ENCODE assay signal across 13 cellular contexts in genomic region chr5:172905771-172906170, GRCh38. TPM values are rescaled to one million over a fixed set of nuclear protein-coding genes. Genes with fewer than 3 reads are reported as not detected.
DNase-seq lines count a peak whose midpoint lies in the region; ATAC-seq, FAIRE-seq and TF ChIP-seq lines count a peak whose summit lies in the region.
"Had no signal": no experiment of that assay in that cellular context is flagged by ENCODE, and none has a peak within 500 bp of the region (broad histone marks: within the 10 kb centered on the region; RNA-seq: fewer than 3 reads in every experiment).

No MANE protein-coding gene starts in this region.

- TF ChIP-seq EP300 in A549 (IDR thresholded peaks at IDR 0.05): no peak

- no peak overlapping the region for H3K4me3 ChIP-seq in A549
- no peak overlapping the region for H3K4me3 ChIP-seq in fibroblast of villous mesenchyme (ENCODE audit: low read depth, low read length)
- H3K4me3 ChIP-seq in trophoblast cell (ENCODE audit: low read depth, low read length): no peak overlapping the region
- H3K4me3 ChIP-seq in testis: no peak overlapping the region

- POLR2A ChIA-PET in A549 (lab: Yijun Ruan, JAX) (interaction anchor here (1.2 to 2.9 kb wide), 5 partner anchors 26 to 191 kb away, joined by 3 to 29 read pairs (median 10); partner anchors contain the start of gene DUSP1), RWPE1 (lab: Yijun Ruan, JAX; ENCODE audit: low non-redundant PET) (no interaction called here)

- peak overlapping the region; percentile 85 for H2BK12ac ChIP-seq in trophoblast cell (ENCODE audit: low read length)

- WGBS in A549 (ENCODE audit: missing lambda C conversion rate): 50% methylated on average over 3 of the region's 3 CpGs
- no CpG with 5 or more reads among the region's 3 CpGs for WGBS in trophoblast cell (ENCODE audit: extremely low coverage, insufficient coverage, insufficient read length)
- WGBS in testis, 2 donors: 70 to 80% methylated on average over 3 of the region's 3 CpGs

- peaks cover 40% of the 10 kb centered on the region for H3K79me1 ChIP-seq in trophoblast cell (ENCODE audit: low read length)

- peak overlapping the region; percentile 38 for H3K14ac ChIP-seq in trophoblast cell (ENCODE audit: low read length)

- TF ChIP-seq RAD21 in A549 (conservative IDR thresholded peaks at IDR 0.05 in 1 of 2, IDR thresholded peaks at IDR 0.05 in 1 of 2): no peak

- H3K4me1 Mint-ChIP-seq in activated naive CD8-positive, alpha-beta T cell treated with anti-CD3 and anti-CD28 coated beads for 36 hours: peaks cover 6% of the 10 kb centered on the region

- peak overlapping the region; percentile 99 to 100 for H3K27ac ChIP-seq in A549
- H3K27ac ChIP-seq in RWPE1: peak overlapping the region; percentile 100
- peak overlapping the region; percentile 96 for H3K27ac ChIP-seq in trophoblast cell (ENCODE audit: low read depth, low read length)
- H3K27ac ChIP-seq in testis: peak overlapping the region in 1 of 2 donors; percentile 92
- H3K27ac ChIP-seq: HL-60 had no signal

- DNase-seq in A549 (ENCODE audit: low read depth in 1 of 2, low spot score in 1 of 2) (no peak), RWPE1 (ENCODE audit: low spot score) (no peak), fibroblast of villous mesenchyme (ENCODE audit: low read depth) (peak; percentile 47), trophoblast cell (peak; percentile 51 to 66), COLO668 (lab: John Stamatoyannopoulos, UW; ENCODE audit: unreplicated experiment) (no peak), AML-193 (lab: John Stamatoyannopoulos, UW) (no peak), testis (no peak)
- DNase-seq in activated naive CD8-positive, alpha-beta T cell treated with anti-CD3 and anti-CD28 coated beads for 36 hours: no peak
- DNase-seq: activated T-cell treated with anti-CD3 and anti-CD28 coated beads, Interleukin-2, amount 50 U/mL, for 48 hours; NCI-H1417 treated with DMSO at 0.1 percent for 48 hours; retina had no signal

- intact Hi-C loops in testis (cut with DNase I; ENCODE audit: low total_unique reads): no loop called here

- H2BK120ac ChIP-seq in trophoblast cell (ENCODE audit: insufficient read depth, low read length, poor library complexity): peak overlapping the region; percentile 80

- H3K27me3 ChIP-seq in trophoblast cell (ENCODE audit: insufficient read depth, low read length) (no peaks in the 10 kb centered on the region), testis (no peaks in the 10 kb centered on the region)

- H3K18ac ChIP-seq in trophoblast cell (ENCODE audit: low read length): peak overlapping the region; percentile 81

- H3K4me3 Mint-ChIP-seq in activated naive CD8-positive, alpha-beta T cell treated with anti-CD3 and anti-CD28 coated beads for 36 hours: no peak overlapping the region
- H3K4me3 Mint-ChIP-seq: dendritic cell treated with granulocyte-macrophage colony-stimulating factor and Interleukin-4, amounts not matched to agents 40 ng/mL and 50 ng/mL, for 4 days had no signal

- FAIRE-seq in A549 (lab: Jason Lieb, UNC): no peak

- H4K91ac ChIP-seq in trophoblast cell (ENCODE audit: low read depth, low read length): peak overlapping the region; percentile 38

- no peak overlapping the region for H4K12ac ChIP-seq in trophoblast cell (ENCODE audit: low read depth, low read length)

- H3K23ac ChIP-seq in trophoblast cell (ENCODE audit: low read length): no peak overlapping the region

- H4K8ac ChIP-seq in trophoblast cell (ENCODE audit: low read depth, low read length): peak overlapping the region; percentile 12

- CTCF ChIA-PET in A549 (lab: Yijun Ruan, JAX): interaction anchor here (0.9 to 12.0 kb wide), 14 partner anchors 9 to 197 kb away, joined by 3 to 131 read pairs (median 6); partner anchors contain the start of genes DUSP1 and RPL26L1
- CTCF ChIA-PET in RWPE1 (lab: Yijun Ruan, JAX): interaction anchor here (0.6 to 2.8 kb wide), 6 partner anchors 25 to 199 kb away, joined by 3 to 11 read pairs (median 4); no protein-coding TSS in a partner anchor

- peaks cover 89% of the 10 kb centered on the region for H3K4me1 ChIP-seq in A549
- peaks cover 40 to 50% of the 10 kb centered on the region in 2 experiments for H3K4me1 ChIP-seq in trophoblast cell (ENCODE audit: control insufficient read depth in 1 of 2, insufficient read depth in 2 of 2, low read length in 2 of 2)
- H3K4me1 ChIP-seq in testis: peaks cover 44% of the 10 kb centered on the region

- TF ChIP-seq POLR2A in A549 (IDR thresholded peaks at IDR 0.05; ENCODE audit: low read length): no peak
- TF ChIP-seq POLR2A in testis (IDR thresholded peaks at IDR 0.05): no peak

- H3K4me2 ChIP-seq in A549 (peak overlapping the region; percentile 66; the same call in 2 of the 3 replicates), trophoblast cell (ENCODE audit: low read length) (no peak overlapping the region)

- ATAC-seq in A549: no peak

- no peak overlapping the region for H3K27ac Mint-ChIP-seq in activated naive CD8-positive, alpha-beta T cell treated with anti-CD3 and anti-CD28 coated beads for 36 hours
- H3K27ac Mint-ChIP-seq: dendritic cell treated with granulocyte-macrophage colony-stimulating factor and Interleukin-4, amounts not matched to agents 40 ng/mL and 50 ng/mL, for 4 days had no signal

- H3K9ac ChIP-seq in trophoblast cell (ENCODE audit: low read length): no peak overlapping the region

- no peaks in the 10 kb centered on the region for H3K9me3 Mint-ChIP-seq in activated naive CD8-positive, alpha-beta T cell treated with anti-CD3 and anti-CD28 coated beads for 36 hours
- H3K9me3 Mint-ChIP-seq: dendritic cell treated with granulocyte-macrophage colony-stimulating factor and Interleukin-4, amounts not matched to agents 40 ng/mL and 50 ng/mL, for 4 days had no signal

- H3K36me3 Mint-ChIP-seq in activated naive CD8-positive, alpha-beta T cell treated with anti-CD3 and anti-CD28 coated beads for 36 hours: peaks cover 3% of the 10 kb centered on the region

- peak overlapping the region; percentile 90 for H2AK5ac ChIP-seq in trophoblast cell (ENCODE audit: low read length)

- peaks cover 11% of the 10 kb centered on the region for H3K79me2 ChIP-seq in trophoblast cell (ENCODE audit: control insufficient read depth, insufficient read depth, low read length, poor library complexity)

- H3K9me3 ChIP-seq in A549 (no peaks in the 10 kb centered on the region), trophoblast cell (ENCODE audit: insufficient read depth, low read depth, low read length) (no peaks in the 10 kb centered on the region), testis (no peaks in the 10 kb centered on the region)

- H3K4ac ChIP-seq in trophoblast cell (ENCODE audit: low read depth, low read length): no peak overlapping the region

- H2AFZ ChIP-seq in trophoblast cell (ENCODE audit: insufficient read depth, low read length, poor library complexity): peak overlapping the region; percentile 17

- H3K27me3 Mint-ChIP-seq in activated naive CD8-positive, alpha-beta T cell treated with anti-CD3 and anti-CD28 coated beads for 36 hours: no peaks in the 10 kb centered on the region
- H3K27me3 Mint-ChIP-seq: dendritic cell treated with granulocyte-macrophage colony-stimulating factor and Interleukin-4, amounts not matched to agents 40 ng/mL and 50 ng/mL, for 4 days had no signal

- peak overlapping the region; percentile 95 for H2BK5ac ChIP-seq in trophoblast cell (ENCODE audit: low read depth, low read length, poor library complexity)

- peaks cover 4 to 8% of the 10 kb centered on the region in 2 experiments for H3K36me3 ChIP-seq in trophoblast cell (ENCODE audit: control insufficient read depth in 1 of 2, insufficient read depth in 2 of 2, low read length in 2 of 2)
- H3K36me3 ChIP-seq in testis (ENCODE audit: low read depth, missing control alignments): no peaks in the 10 kb centered on the region

- TF ChIP-seq CTCF in A549 (IDR thresholded peaks at IDR 0.05) (no peak), RWPE1 (conservative IDR thresholded peaks at IDR 0.05; ENCODE audit: low read depth) (no peak), fibroblast of villous mesenchyme (IDR thresholded peaks at IDR 0.05; ENCODE audit: insufficient read depth, low read depth, low read length) (no peak), testis (IDR thresholded peaks at IDR 0.05) (no peak)

TF ChIP-seq in A549, 52 proteins besides CTCF, POLR2A, EP300 and RAD21:
- peak in 1 of 2 experiments; percentile 43; a peak in 1 of 4 replicates for TF ChIP-seq CEBPB (IDR thresholded peaks at IDR 0.05)
- TF ChIP-seq FOSB (CRISPR knock-in tag; IDR thresholded peaks at IDR 0.05): no peak
- TF ChIP-seq ELK1 (IDR thresholded peaks at IDR 0.05; ENCODE audit: low read depth, low read length): no peak
- TF ChIP-seq CBX8 (IDR thresholded peaks at IDR 0.05): no peak
- TF ChIP-seq PHF8 (IDR thresholded peaks at IDR 0.05; ENCODE audit: borderline replicate concordance, low read depth): no peak
TF ChIP-seq in A549: peak in this region for 1.

RNA-seq across cellular contexts. Expression of gene RPL26L1, which starts 53.5 kb away (rescaled TPM):
- 109 and 157 TPM in 2 replicates for polyA plus RNA-seq in A549 (2011; rRNA removed)
- 170 and 222 TPM in 2 replicates for polyA plus RNA-seq in A549 (2012; cell fraction: cytosol; rRNA removed)
- 83.2 and 128 TPM in 2 replicates for polyA plus RNA-seq in A549 (2012; cell fraction: nucleus; rRNA removed)
- polyA plus RNA-seq in A549 (2017; fragmentation: RNase III; extraction: RNeasy Plus Mini Kit Qiagen cat#74134 plus additional on column Dnase treatment): 146 to 160 TPM (median 150 TPM) in 3 replicates
- 62.0 and 65.1 TPM in 2 replicates for polyA minus RNA-seq in A549 (2011; rRNA and poly(A)+ RNA removed)
- 45.1 and 57.9 TPM in 2 replicates for total RNA-seq in fibroblast of villous mesenchyme
- 61.9 and 63.3 TPM in 2 replicates for polyA plus RNA-seq in trophoblast cell (2013)
- 100 to 1,000 TPM in 1 of 2 experiments, 10 to 100 TPM in 1; 96.4 to 101 TPM for total RNA-seq in activated naive CD8-positive, alpha-beta T cell treated with anti-CD3 and anti-CD28 coated beads for 36 hours
- 10 to 100 TPM; 63.0 to 67.3 TPM for total RNA-seq in testis
- 164 TPM for polyA plus RNA-seq in testis (ENCODE audit: insufficient read depth, low read depth, low replicate concordance)

Comparison
In these comparisons a context has a peak if more than half of its experiments do, and no peak if none do; other contexts are left out.
1. DNase-seq: peak in fibroblast of villous mesenchyme (single experiment) and trophoblast cell (2 of 2); none in A549 (0 of 2), RWPE1 (single experiment), COLO668 (single experiment), activated naive CD8-positive, alpha-beta T cell treated with anti-CD3 and anti-CD28 coated beads for 36 hours (single experiment), AML-193 (0 of 2) and testis (single experiment).